In the genomic region with DNA sequence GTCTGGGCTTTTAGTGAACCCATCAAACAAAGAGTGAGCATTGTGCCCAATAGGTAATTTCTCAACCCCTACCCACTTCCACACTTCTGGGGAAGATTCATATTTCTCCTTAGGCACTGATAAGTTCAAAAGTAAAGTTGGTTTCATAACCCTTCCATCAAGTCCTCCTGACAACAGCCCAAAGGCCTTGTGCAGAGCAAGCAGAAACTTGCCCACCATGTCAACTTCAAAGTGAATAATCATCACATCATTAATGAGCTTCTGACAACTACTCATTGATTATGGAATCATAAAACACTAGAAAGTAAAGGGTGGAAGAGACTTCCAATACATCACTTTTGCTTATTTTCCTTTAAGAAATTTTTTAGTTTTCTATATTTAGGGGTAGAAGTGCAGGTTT, we compare ENCODE assay signal across 33 cellular contexts.
"Had no signal": no experiment of that assay in that cellular context is flagged by ENCODE, and none has a peak within 500 bp of the region (broad histone marks: within the 10 kb centered on the region; RNA-seq: fewer than 3 reads in every experiment).

No MANE protein-coding gene starts in this region.

- H3K27me3 ChIP-seq: MG63 had no signal

- H3K4me3 ChIP-seq: MG63 had no signal

- DNase-seq: Karpas-422, Kasumi-1, KG1, MG63, MM.1S, MV-4-11, NCI-H1048, NCI-H1092, NCI-H1092 treated with DMSO at 0.1 percent for 48 hours, NCI-H1105, NCI-H1105 treated with DMSO at 0.1 percent for 48 hours, NCI-H1417, NCI-H1417 treated with DMSO at 0.1 percent for 48 hours, NCI-H1436, NCI-H1436 treated with DMSO at 0.1 percent for 48 hours, NCI-H146, NCI-H1694, NCI-H1694 treated with DMSO at 0.1 percent for 48 hours, NCI-H187, NCI-H187 treated with DMSO at 0.1 percent for 48 hours, NCI-H1930, NCI-H2029, NCI-H2029 treated with DMSO at 0.1 percent for 48 hours, NCI-H2081, NCI-H2081 treated with DMSO at 0.1 percent for 48 hours, NCI-H2171, NCI-H2171 treated with DMSO at 0.1 percent for 48 hours, NCI-H2227 treated with DMSO at 0.1 percent for 48 hours, NCI-H226, NCI-H345, NCI-H446, NCI-H446 treated with DMSO at 0.1 percent for 48 hours, NCI-H510A had no signal

- H3K36me3 ChIP-seq: MG63 had no signal
